Comparison of ENCODE assay signal across 8 cellular contexts in genomic region chr16:71499775-71500364, GRCh38. TPM values are rescaled to one million over a fixed set of nuclear protein-coding genes. Genes with fewer than 3 reads are reported as not detected.
DNase-seq lines count a peak whose midpoint lies in the region; ATAC-seq, FAIRE-seq and TF ChIP-seq lines count a peak whose summit lies in the region.

No MANE protein-coding gene starts in this region.

- peak; percentile 86 for FAIRE-seq in G401.6 (lab: Jason Lieb, UNC)

- H3K27me3 ChIP-seq in ovary (no peaks in the 10 kb centered on the region), MG63 (no peaks in the 10 kb centered on the region)

- no peak overlapping the region for H3K27ac ChIP-seq in ovary

- DNase-seq in NOMO-1 treated with DMSO at 0.1 percent for 48 hours (lab: John Stamatoyannopoulos, UW; ENCODE audit: unreplicated experiment): peak; percentile 49
- peak; percentile 45 for DNase-seq in activated T-cell treated with anti-CD3 and anti-CD28 coated beads for 24 hours (ENCODE audit: low read depth)
- peak; percentile 67 for DNase-seq in fibroblast of mammary gland (ENCODE audit: low read depth)
- DNase-seq in ovary: peak in 1 of 5 donors; percentile 31
- no peak for DNase-seq in MG63

- no peak overlapping the region for H3K4me3 ChIP-seq in fibroblast of mammary gland (ENCODE audit: control insufficient read depth, low read depth, low read length)
- H3K4me3 ChIP-seq in ovary: no peak overlapping the region
- H3K4me3 ChIP-seq in MG63: no peak overlapping the region

- H3K9me3 ChIP-seq in ovary (no peaks in the 10 kb centered on the region), MG63 (no peaks in the 10 kb centered on the region)

- peak; percentile 67 for TF ChIP-seq CTCF in fibroblast of mammary gland (conservative IDR thresholded peaks at IDR 0.05; ENCODE audit: control insufficient read depth, insufficient read depth, low read depth, low read length)
- peak in 2 of 3 donors; percentile 42 to 45 for TF ChIP-seq CTCF in ovary (IDR thresholded peaks at IDR 0.05)

- H3K36me3 ChIP-seq in ovary (no peaks in the 10 kb centered on the region), MG63 (no peaks in the 10 kb centered on the region)

- 0 to 3% (median 1%) methylated on average over 3 of the region's 3 CpGs for WGBS in ovary, 3 donors

- intact Hi-C loops in ovary (cut with DNase I): loop anchor here in 2 of 4 donors (5.0 kb wide), 1 partner anchor 88 kb away; no protein-coding TSS in a partner anchor

- TF ChIP-seq POLR2A in ovary (IDR thresholded peaks at IDR 0.05): no peak

- ATAC-seq in HG03159 (IDR thresholded peaks at IDR 0.05; ENCODE audit: unreplicated experiment) (peak; percentile 60), HG03025 (IDR thresholded peaks at IDR 0.05; ENCODE audit: low FRiP score, unreplicated experiment) (no peak)

- TF ChIP-seq EP300 in ovary (IDR thresholded peaks at IDR 0.05): no peak

- no peaks in the 10 kb centered on the region for H3K4me1 ChIP-seq in ovary (ENCODE audit: insufficient read depth)

RNA-seq across cellular contexts. Expression of gene ZNF19, which starts 10.7 kb away (rescaled TPM):
- 1 to 10 TPM; 3.7 to 9.9 (median 6.0) TPM for total RNA-seq in ovary
- polyA plus RNA-seq in ovary: 1 to 10 TPM; 4.0 to 5.5 TPM
- total RNA-seq in MG63 (2014; rRNA removed; shearing (Covaris generic); ENCODE audit: low replicate concordance): 0.25 and 1.1 TPM in 2 replicates

RNA-seq across cellular contexts. Expression of gene CHST4, which starts 26.4 kb away (rescaled TPM):
- 1 to 10 TPM in 1 of 7 donors, under 1 TPM in 3, not detected in 3; 0.20 to 4.0 (median 0.70) TPM for total RNA-seq in ovary
- under 1 TPM; 0.05 to 0.10 TPM for polyA plus RNA-seq in ovary
- 0.47 TPM in 1 of 2 replicates, not detected in the other for total RNA-seq in MG63 (2014; rRNA removed; shearing (Covaris generic); ENCODE audit: low replicate concordance)

RNA-seq across cellular contexts. Expression of gene ZNF23, which starts 37.8 kb away (rescaled TPM):
- 10 to 100 TPM in 1 of 7 donors, 1 to 10 TPM in 6; 5.4 to 10.8 (median 8.9) TPM for total RNA-seq in ovary
- polyA plus RNA-seq in ovary: 1 to 10 TPM; 6.9 to 9.0 TPM
- 3.6 and 4.2 TPM in 2 replicates for total RNA-seq in MG63 (2014; rRNA removed; shearing (Covaris generic); ENCODE audit: low replicate concordance)

RNA-seq across cellular contexts. Expression of gene TLE7, which starts 58.0 kb away (rescaled TPM):
- total RNA-seq in ovary: not detected
- polyA plus RNA-seq in ovary: under 1 TPM in 1 of 2 donors, not detected in 1; 0.10 TPM
- not detected in 2 replicates for total RNA-seq in MG63 (2014; rRNA removed; shearing (Covaris generic); ENCODE audit: low replicate concordance)
